Comparison of ENCODE assay signal across 16 cellular contexts in the genomic region with DNA sequence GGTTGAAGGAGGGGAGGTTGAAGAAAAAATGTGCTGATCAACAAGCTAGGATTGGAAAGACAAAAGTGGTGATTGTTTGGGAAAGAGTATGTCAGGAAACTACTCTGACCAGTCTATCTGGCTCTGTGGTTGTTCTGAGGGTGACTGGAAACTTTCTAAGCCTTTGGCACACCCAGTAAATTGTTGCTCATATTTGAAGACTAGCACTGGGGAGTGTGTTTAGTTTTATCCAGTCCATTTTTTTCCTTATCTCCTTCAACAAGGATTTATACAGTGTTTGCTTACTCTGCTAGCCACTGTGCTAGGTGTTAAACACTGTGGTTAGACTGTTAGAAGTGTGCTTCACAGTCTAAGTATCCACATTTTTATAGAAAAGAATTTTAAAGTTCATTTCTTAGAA. TPM values are rescaled to one million over a fixed set of nuclear protein-coding genes. Genes with fewer than 3 reads are reported as not detected.
DNase-seq lines count a peak whose midpoint lies in the region; ATAC-seq, FAIRE-seq and TF ChIP-seq lines count a peak whose summit lies in the region.
"Had no signal": no experiment of that assay in that cellular context is flagged by ENCODE, and none has a peak within 500 bp of the region (broad histone marks: within the 10 kb centered on the region; RNA-seq: fewer than 3 reads in every experiment).

No MANE protein-coding gene starts in this region.

- H3K9me3 ChIP-seq in keratinocyte (ENCODE audit: control insufficient read depth, low read depth, low read length) (no peaks in the 10 kb centered on the region), suprapubic skin (peaks cover 5% of the 10 kb centered on the region)

- H3K9me1 ChIP-seq in keratinocyte (ENCODE audit: control insufficient read depth, extremely low read depth, insufficient read depth, low read length), result no peaks in the 10 kb centered on the region

- dilution Hi-C loops in keratinocyte (cut with MboI; ENCODE audit: extremely low pct_ligation_motif_present, low sequenced_read_pairs), result no loop called here

- H4K20me1 ChIP-seq in keratinocyte (ENCODE audit: control insufficient read depth, extremely low read depth, insufficient read depth, low read length), result no peaks in the 10 kb centered on the region

- no peaks in the 10 kb centered on the region for H3K36me3 ChIP-seq in keratinocyte (ENCODE audit: control insufficient read depth in 2 of 2, extremely low read depth in 1 of 2, insufficient read depth in 2 of 2, low read length in 2 of 2)
- H3K36me3 ChIP-seq in suprapubic skin, result no peaks in the 10 kb centered on the region
- H3K36me3 ChIP-seq: thoracic aorta had no signal

- no peak for ATAC-seq in GM21786 (IDR thresholded peaks at IDR 0.05; ENCODE audit: unreplicated experiment)
- ATAC-seq: CD8-positive, alpha-beta T cell had no signal

- no peak for TF ChIP-seq EP300 in suprapubic skin (IDR thresholded peaks at IDR 0.05)

- FAIRE-seq in keratinocyte (lab: Jason Lieb, UNC), result peak; percentile 79
- FAIRE-seq: GM18507 had no signal

- H2AFZ ChIP-seq in keratinocyte (ENCODE audit: control insufficient read depth, low read length), result peak overlapping the region; percentile 38

- TF ChIP-seq CTCF in keratinocyte (optimal IDR thresholded peaks at IDR 0.05 in 1 of 3, IDR thresholded peaks at IDR 0.05 in 1 of 3, conservative IDR thresholded peaks at IDR 0.05 in 1 of 3; ENCODE audit: extremely low read depth in 1 of 3, insufficient read depth in 2 of 3, low read length in 3 of 3), result no peak
- no peak for TF ChIP-seq CTCF in suprapubic skin (IDR thresholded peaks at IDR 0.05)
- TF ChIP-seq CTCF in GM10266 (IDR thresholded peaks at IDR 0.05; ENCODE audit: control insufficient read depth, insufficient read depth, low read depth, missing control alignments), result no peak

- H3K4me2 ChIP-seq in keratinocyte (ENCODE audit: control insufficient read depth, extremely low read depth, insufficient read depth, low read depth, low read length), result no peak overlapping the region

- no peak overlapping the region for H3K4me3 ChIP-seq in keratinocyte (ENCODE audit: control insufficient read depth in 2 of 3, extremely low read depth in 1 of 3, insufficient read depth in 2 of 3, low read depth in 1 of 3, low read length in 3 of 3)
- no peak overlapping the region for H3K4me3 ChIP-seq in suprapubic skin
- H3K4me3 ChIP-seq: thoracic aorta had no signal

- H3K9ac ChIP-seq in keratinocyte (ENCODE audit: control insufficient read depth, extremely low read depth, insufficient read depth, low read length), result no peak overlapping the region

- no peak for TF ChIP-seq POLR2A in suprapubic skin (IDR thresholded peaks at IDR 0.05)

- H3K27ac ChIP-seq in keratinocyte (ENCODE audit: control insufficient read depth, insufficient read depth, low read length) (no peak overlapping the region), suprapubic skin (peak overlapping the region; percentile 35)
- H3K27ac ChIP-seq: thoracic aorta had no signal

- H3K79me2 ChIP-seq in keratinocyte (ENCODE audit: control insufficient read depth, insufficient read depth, low read length), result no peaks in the 10 kb centered on the region

- H3K27me3 ChIP-seq in keratinocyte (ENCODE audit: control insufficient read depth, extremely low read depth, insufficient read depth, low read length) (no peaks in the 10 kb centered on the region), suprapubic skin (no peaks in the 10 kb centered on the region)

- H3K4me1 ChIP-seq in keratinocyte (ENCODE audit: control insufficient read depth, extremely low read depth, insufficient read depth, low read length), result no peaks in the 10 kb centered on the region
- H3K4me1 ChIP-seq in suprapubic skin, result peaks cover 11% of the 10 kb centered on the region

- peak; percentile 41 for DNase-seq in NCI-H510A treated with DMSO at 0.1 percent for 48 hours (lab: John Stamatoyannopoulos, UW)
- no peak for DNase-seq in NCI-H510A (lab: John Stamatoyannopoulos, UW)
- peak; percentile 13 for DNase-seq in SW480 (ENCODE audit: low spot score)
- DNase-seq in keratinocyte (ENCODE audit: low read depth, low spot score), result no peak
- no peak for DNase-seq in suprapubic skin (ENCODE audit: low spot score in 2 of 2)
- DNase-seq in GM10266 (ENCODE audit: extremely low spot score), result no peak
- DNase-seq in dedifferentiated amniotic fluid mesenchymal stem cell (ENCODE audit: extremely low spot score), result no peak
- DNase-seq: activated CD4-positive, alpha-beta memory T cell treated with anti-CD3 and anti-CD28 coated beads for 36 hours; activated effector memory CD4-positive, alpha-beta T cell treated with Interleukin-2 at 50 U/mL for 16 hours; CD8-positive, alpha-beta T cell; GF-D8; NCI-H187; occipital lobe had no signal

RNA-seq across cellular contexts. Expression of a gene that starts 28.8 kb away (rescaled TPM):
- polyA plus RNA-seq in keratinocyte, result 0.52 to 0.61 TPM (median 0.58 TPM) in 3 replicates
- 0.56 TPM for polyA plus RNA-seq in keratinocyte (2011; ENCODE audit: low read depth)
- polyA plus RNA-seq in keratinocyte (2011; cell fraction: cytosol; rRNA removed), result 0.25 and 0.35 TPM in 2 replicates
- polyA plus RNA-seq in keratinocyte (2011; cell fraction: nucleus; rRNA removed), result 1.3 TPM in 2 replicates
- 0.44 and 1.0 TPM in 2 replicates for polyA plus RNA-seq in keratinocyte (2012; ENCODE audit: low replicate concordance)
- polyA minus RNA-seq in keratinocyte, result 0.46 to 1.7 TPM (median 1.6 TPM) in 3 replicates
- 0.38 TPM for polyA minus RNA-seq in keratinocyte (2011; cell fraction: cytosol; rRNA and poly(A)+ RNA removed)
- polyA minus RNA-seq in keratinocyte (2011; cell fraction: nucleus; rRNA and poly(A)+ RNA removed), result 3.6 and 3.9 TPM in 2 replicates
- 10 to 100 TPM; 31.5 to 40.2 (median 34.0) TPM for total RNA-seq in suprapubic skin

Comparison
In these comparisons a context has a peak if more than half of its experiments do, and no peak if none do; other contexts are left out.
1. DNase-seq: peak in NCI-H510A treated with DMSO at 0.1 percent for 48 hours (single experiment) and SW480 (single experiment); none in NCI-H510A (single experiment), keratinocyte (single experiment), suprapubic skin (0 of 2), GM10266 (single experiment) and dedifferentiated amniotic fluid mesenchymal stem cell (single experiment).